In the genomic region with DNA sequence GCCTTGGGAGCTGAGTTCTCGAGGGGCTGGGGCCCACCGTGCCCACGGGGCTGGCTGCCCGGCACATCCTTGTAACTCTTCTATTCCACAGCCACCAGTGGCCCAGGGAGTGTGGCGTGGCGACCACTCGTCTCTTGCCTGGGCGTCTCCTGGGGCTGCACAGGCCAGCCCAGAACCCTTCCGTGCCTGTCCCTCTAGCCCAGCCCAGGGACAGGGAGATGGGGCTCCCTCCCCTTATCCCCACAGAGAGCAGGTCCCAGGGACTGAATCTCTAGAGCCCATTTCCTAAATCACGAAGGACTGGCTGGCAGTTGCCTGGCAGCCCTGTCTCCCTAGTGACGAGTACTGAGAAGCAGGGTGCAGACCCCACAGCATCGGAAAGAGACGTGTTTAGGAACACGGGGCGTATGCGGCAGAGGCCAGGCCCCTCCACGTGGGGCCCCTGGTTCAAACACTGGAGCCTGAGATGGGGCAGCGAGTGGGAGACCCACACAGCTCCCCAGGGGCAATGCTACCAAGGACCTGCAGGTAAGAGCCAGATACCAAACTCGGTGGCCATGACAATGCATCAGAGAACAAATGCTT, we compare ENCODE assay signal across 19 cellular contexts. TPM values are rescaled to one million over a fixed set of nuclear protein-coding genes. Genes with fewer than 3 reads are reported as not detected.
A peak's percentile ranks its signal among the peaks of the same experiment; 100 is the strongest.
DNase-seq lines count a peak whose midpoint lies in the region; ATAC-seq and TF ChIP-seq lines count a peak whose summit lies in the region.
"Had no signal": no experiment of that assay in that cellular context is flagged by ENCODE, and none has a peak within 500 bp of the region (broad histone marks: within the 10 kb centered on the region; RNA-seq: fewer than 3 reads in every experiment).

No MANE protein-coding gene starts in this region.

- H3K36me3 ChIP-seq in heart right ventricle (peaks cover 0 to 52% (median 11%) of the 10 kb centered on the region in 9 donors), upper lobe of left lung (peaks cover 2 to 46% (median 36%) of the 10 kb centered on the region in 4 donors), H7 (replicated peaks; ENCODE audit: control insufficient read depth, insufficient read depth, low read length) (0 out of 2 replicates have a peak, but pooled peaks cover 1% of the 10 kb centered on the region), colonic mucosa (no peaks in the 10 kb centered on the region)
- H3K36me3 ChIP-seq: SJSA1 had no signal

- H3K36me3 Mint-ChIP-seq in neural crest cell (ENCODE audit: low read depth): no peaks in the 10 kb centered on the region

- peak overlapping the region; percentile 12 for H3K27ac Mint-ChIP-seq in neural crest cell (ENCODE audit: unreplicated experiment)
- H3K27ac Mint-ChIP-seq: activated naive CD8-positive, alpha-beta T cell treated with anti-CD3 and anti-CD28 coated beads, Interleukin-2, amount 50 U/mL, for 24 hours; activated T-helper 2 cell treated with anti-CD3 and anti-CD28 coated beads, Interferon-gamma antibody, Interleukin-2, Interleukin-4, amounts not matched to agents 10 μg/mL and 5 μg/mL and 100 μg/mL, durations not matched to agents 14 hours and 24 hours and 36 hours; CD4-positive, CD25-positive, alpha-beta regulatory T cell; effector memory CD8-positive, alpha-beta T cell had no signal

- H3K27ac ChIP-seq in heart right ventricle (peak overlapping the region; percentile 42 to 95 (median 83)), upper lobe of left lung (peak overlapping the region; percentile 56 to 77 (median 72)), colonic mucosa (no peak overlapping the region)
- H3K27ac ChIP-seq: SJSA1 had no signal

- no peaks in the 10 kb centered on the region for H3K9me3 Mint-ChIP-seq in neural crest cell
- H3K9me3 Mint-ChIP-seq: activated naive CD8-positive, alpha-beta T cell treated with anti-CD3 and anti-CD28 coated beads, Interleukin-2, amount 50 U/mL, for 24 hours; activated T-helper 2 cell treated with anti-CD3 and anti-CD28 coated beads, Interferon-gamma antibody, Interleukin-2, Interleukin-4, amounts not matched to agents 10 μg/mL and 5 μg/mL and 100 μg/mL, durations not matched to agents 14 hours and 24 hours and 36 hours; CD4-positive, CD25-positive, alpha-beta regulatory T cell; effector memory CD8-positive, alpha-beta T cell had no signal

- peak overlapping the region in 1 of 2 donors; percentile 24 for H3K9ac ChIP-seq in colonic mucosa (ENCODE audit: low read depth in 2 of 2, low read length in 2 of 2)

- H3K4me3 Mint-ChIP-seq in neural crest cell: no peak overlapping the region
- H3K4me3 Mint-ChIP-seq: activated naive CD8-positive, alpha-beta T cell treated with anti-CD3 and anti-CD28 coated beads, Interleukin-2, amount 50 U/mL, for 24 hours; CD4-positive, CD25-positive, alpha-beta regulatory T cell; effector memory CD8-positive, alpha-beta T cell had no signal

- intact Hi-C loops in Right ventricle myocardium superior (cut with DNase I) (loop anchor here (5.0 kb wide), 1 partner anchor 46 kb away; no protein-coding TSS in a partner anchor), Right ventricle myocardium inferior (cut with DNase I) (loop anchor here (2.0 kb wide), 1 partner anchor 47 kb away; no protein-coding TSS in a partner anchor), heart right ventricle (cut with DNase I) (loop anchor here in 3 of 10 donors (5.0 to 10.0 kb wide), 3 partner anchors 36 to 253 kb away; no protein-coding TSS in a partner anchor), colonic mucosa (cut with DNase I) (no loop called here)

- TF ChIP-seq POLR2A in upper lobe of left lung (IDR thresholded peaks at IDR 0.05): no peak

- TF ChIP-seq CTCF in heart right ventricle (IDR thresholded peaks at IDR 0.05) (no peak), neural crest cell (conservative IDR thresholded peaks at IDR 0.05) (no peak), upper lobe of left lung (IDR thresholded peaks at IDR 0.05) (no peak), colonic mucosa (IDR thresholded peaks at IDR 0.05) (no peak)

- DNase-seq in Right ventricle myocardium superior (peak; percentile 16), Right ventricle myocardium inferior (ENCODE audit: missing footprints) (no peak), heart right ventricle (peak in 1 of 2 donors; percentile 14), neural crest cell (ENCODE audit: low read depth, low spot score) (no peak), upper lobe of left lung (peak in 1 of 2 donors; percentile 56), H7 (no peak), colonic mucosa (no peak)
- DNase-seq: activated naive CD8-positive, alpha-beta T cell treated with anti-CD3 and anti-CD28 coated beads, Interleukin-2, amount 50 U/mL, for 24 hours; CD4-positive, CD25-positive, alpha-beta regulatory T cell; DMS79; effector memory CD8-positive, alpha-beta T cell; NCI-H1417 treated with DMSO at 0.1 percent for 48 hours; NCI-H748 treated with DMSO at 0.1 percent for 48 hours; OCI-M1; T-helper 9 cell had no signal

- 64 to 73% methylated on average over 19 of the region's 19 CpGs for WGBS in heart right ventricle, 2 donors
- WGBS in upper lobe of left lung, 2 donors: 78 to 87% methylated on average over 18 to 19 of the region's 19 CpGs

- peaks cover 8 to 60% (median 43%) of the 10 kb centered on the region in 9 donors for H3K4me1 ChIP-seq in heart right ventricle
- H3K4me1 ChIP-seq in upper lobe of left lung: peaks cover 12 to 32% (median 31%) of the 10 kb centered on the region in 4 donors
- H3K4me1 ChIP-seq in colonic mucosa: no peaks in the 10 kb centered on the region
- H3K4me1 ChIP-seq: SJSA1 had no signal

- H3K9me3 ChIP-seq in heart right ventricle (no peaks in the 10 kb centered on the region), upper lobe of left lung (no peaks in the 10 kb centered on the region), colonic mucosa (no peaks in the 10 kb centered on the region)
- H3K9me3 ChIP-seq: mucosa of descending colon, SJSA1 had no signal

- ATAC-seq in Right ventricle myocardium superior (ENCODE audit: poor library complexity): no peak
- no peak for ATAC-seq in Right ventricle myocardium inferior
- peak in 1 of 8 donors; percentile 20 for ATAC-seq in heart right ventricle
- ATAC-seq in upper lobe of left lung (ENCODE audit: low FRiP score in 2 of 2): no peak
- no peak for ATAC-seq in GM19467 (IDR thresholded peaks at IDR 0.05; ENCODE audit: unreplicated experiment)
- ATAC-seq: activated naive CD8-positive, alpha-beta T cell treated with anti-CD3 and anti-CD28 coated beads, Interleukin-2, amount 50 U/mL, for 24 hours; effector memory CD8-positive, alpha-beta T cell had no signal

- TF ChIP-seq EP300 in upper lobe of left lung (IDR thresholded peaks at IDR 0.05): no peak

- H3K27me3 ChIP-seq in heart right ventricle (no peaks in the 10 kb centered on the region), upper lobe of left lung (no peaks in the 10 kb centered on the region), H7 (ENCODE audit: control insufficient read depth, insufficient read depth, low read length) (no peaks in the 10 kb centered on the region), colonic mucosa (no peaks in the 10 kb centered on the region)
- H3K27me3 ChIP-seq: SJSA1 had no signal

- H3K4me3 ChIP-seq in heart right ventricle (no peak overlapping the region), upper lobe of left lung (no peak overlapping the region), H7 (ENCODE audit: insufficient read depth, low read depth, low read length) (no peak overlapping the region), colonic mucosa (no peak overlapping the region)
- H3K4me3 ChIP-seq: mucosa of descending colon, SJSA1 had no signal

- H3K4me1 Mint-ChIP-seq in neural crest cell: peaks cover 17% of the 10 kb centered on the region
- H3K4me1 Mint-ChIP-seq: activated naive CD8-positive, alpha-beta T cell treated with anti-CD3 and anti-CD28 coated beads, Interleukin-2, amount 50 U/mL, for 24 hours had no signal

- H3K27me3 Mint-ChIP-seq in neural crest cell (ENCODE audit: low read depth): no peaks in the 10 kb centered on the region
- H3K27me3 Mint-ChIP-seq: activated naive CD8-positive, alpha-beta T cell treated with anti-CD3 and anti-CD28 coated beads, Interleukin-2, amount 50 U/mL, for 24 hours; CD4-positive, CD25-positive, alpha-beta regulatory T cell; effector memory CD8-positive, alpha-beta T cell had no signal

RNA-seq across cellular contexts. Expression of a gene that starts 51.0 kb away (rescaled TPM):
- total RNA-seq in Right ventricle myocardium superior (17.1 TPM), Right ventricle myocardium inferior (17.3 TPM), heart right ventricle (10 to 100 TPM; 15.0 to 19.8 (median 18.5) TPM), neural crest cell (18.7 and 19.5 TPM in 2 replicates), upper lobe of left lung (10 to 100 TPM in 2 of 6 donors, 1 to 10 TPM in 4; 6.3 to 13.5 (median 8.9) TPM), colonic mucosa (10 to 100 TPM in 1 of 2 donors, 1 to 10 TPM in 1; 8.3 to 12.8 TPM)
- polyA plus RNA-seq in heart right ventricle: 10 to 100 TPM; 12.5 to 14.8 TPM
- total RNA-seq in H7 (2014; rRNA removed; shearing (Covaris generic)): 20.8 and 31.0 TPM in 2 replicates
